Comparison of ENCODE assay signal across 18 cellular contexts in genomic region chr4:53136954-53137353, GRCh38.
"Had no signal": no experiment of that assay in that cellular context is flagged by ENCODE, and none has a peak within 500 bp of the region (broad histone marks: within the 10 kb centered on the region; RNA-seq: fewer than 3 reads in every experiment).

No MANE protein-coding gene starts in this region.

- ATAC-seq: esophagus mucosa, gastrocnemius medialis, left ventricle myocardium superior, lower lobe of right lung, natural killer cell, sciatic nerve had no signal

- DNase-seq: effector CD8-positive, alpha-beta T cell; endodermal cell; foreskin fibroblast; gastrocnemius medialis; head of caudate nucleus; left ventricle myocardium superior; lower lobe of right lung; natural killer cell; stimulated activated CD4-positive, alpha-beta T cell treated with anti-CD3 and anti-CD28 coated beads, Interleukin-12 subunit alpha, Interleukin-12 subunit beta, amount 100 ng/mL, for 4 hours; stimulated activated CD4-positive, alpha-beta T cell treated with anti-CD3 and anti-CD28 coated beads, Interleukin-1b, Interleukin-23, amount 100 ng/mL, for 48 hours; stimulated activated CD4-positive, alpha-beta T cell treated with anti-CD3 and anti-CD28 coated beads, Interleukin-4, amount 100 ng/mL, for 1 hour; stimulated activated CD8-positive, alpha-beta memory T cell treated with anti-CD3 and anti-CD28 coated beads, Interleukin-4, amount 100 ng/mL, for 48 hours; stimulated activated naive CD4-positive, alpha-beta T cell treated with Interleukin-2 at 50 U/mL for 16 hours; upper lobe of left lung had no signal

- H3K9me3 Mint-ChIP-seq: dendritic cell treated with granulocyte-macrophage colony-stimulating factor and Interleukin-4, amounts not matched to agents 40 ng/mL and 50 ng/mL, for 4 days; natural killer cell; neural crest cell had no signal

- H3K36me3 Mint-ChIP-seq: natural killer cell had no signal

- H3K4me3 Mint-ChIP-seq: dendritic cell treated with granulocyte-macrophage colony-stimulating factor and Interleukin-4, amounts not matched to agents 40 ng/mL and 50 ng/mL, for 4 days; endodermal cell; natural killer cell; neural crest cell had no signal

- H3K27ac Mint-ChIP-seq: dendritic cell treated with granulocyte-macrophage colony-stimulating factor and Interleukin-4, amounts not matched to agents 40 ng/mL and 50 ng/mL, for 4 days; endodermal cell; natural killer cell had no signal

- H3K27me3 Mint-ChIP-seq: dendritic cell treated with granulocyte-macrophage colony-stimulating factor and Interleukin-4, amounts not matched to agents 40 ng/mL and 50 ng/mL, for 4 days had no signal

- H3K4me1 Mint-ChIP-seq: endodermal cell, neural crest cell had no signal
